Comparison of ENCODE assay signal across 1 cellular context in the genomic region with DNA sequence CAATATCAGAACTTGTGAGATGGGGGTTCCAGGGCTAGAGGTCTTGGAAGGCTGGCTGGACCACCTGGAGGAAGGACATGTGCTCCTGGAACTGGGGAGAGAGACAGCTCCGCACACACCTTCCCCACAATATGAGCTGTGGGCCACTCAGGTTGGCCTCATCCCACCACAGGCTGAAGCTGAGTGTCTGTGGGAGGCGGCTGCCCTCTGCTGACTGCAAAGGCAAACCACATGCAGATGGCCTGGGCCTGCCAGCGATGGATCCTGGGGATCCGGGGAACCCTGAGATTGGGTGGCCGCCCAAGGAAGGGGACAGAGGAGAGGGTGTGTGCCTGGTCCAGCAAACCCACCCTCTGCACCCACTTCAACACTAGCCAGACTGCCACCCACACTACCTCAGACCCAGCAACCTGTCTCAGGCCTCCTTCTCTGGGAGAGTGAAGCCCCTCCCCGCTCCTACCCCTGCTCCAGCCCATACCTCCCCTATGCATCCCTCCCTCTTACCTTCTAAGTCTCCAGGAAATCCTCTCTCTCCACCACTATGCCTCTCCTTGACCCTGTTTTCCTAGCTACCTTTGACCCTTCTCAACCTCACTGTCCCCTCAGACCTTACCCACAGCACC.
TF ChIP-seq lines count a peak whose summit lies in the region.

No MANE protein-coding gene starts in this region.

TF ChIP-seq in K562, 482 proteins besides CTCF, POLR2A, EP300 and RAD21 (continued from another document):
- TF ChIP-seq RBM14 (IDR thresholded peaks at IDR 0.05; ENCODE audit: borderline replicate concordance, insufficient read depth, low read depth, low read length) (no peak), RCOR1 (IDR thresholded peaks at IDR 0.05; ENCODE audit: borderline replicate concordance in 1 of 2, low read depth in 2 of 2, low read length in 2 of 2) (0 out of 4 replicates have a peak, but pooled peaks of 1 of the 2 experiments have one; percentile 49), NELFE (IDR thresholded peaks at IDR 0.05; ENCODE audit: insufficient read depth, insufficient read length) (no peak), E2F3 (CRISPR knock-in tag; IDR thresholded peaks at IDR 0.05) (no peak), RB1 (IDR thresholded peaks at IDR 0.05; ENCODE audit: low read depth) (peak; percentile 48; the same call in 1 of the 2 replicates), ZKSCAN1 (IDR thresholded peaks at IDR 0.05; ENCODE audit: low read depth, low read length) (0 out of 2 replicates have a peak, but pooled peaks have one; percentile 15), ZNF583 (CRISPR knock-in tag; IDR thresholded peaks at IDR 0.05) (no peak), GATA2 (CRISPR knock-in tag; IDR thresholded peaks at IDR 0.05) (no peak), CC2D1A (IDR thresholded peaks at IDR 0.05) (peak; percentile 82), ZBTB7A (IDR thresholded peaks at IDR 0.05; ENCODE audit: borderline replicate concordance, control insufficient read depth, low read depth, low read length) (0 out of 2 replicates have a peak, but pooled peaks have one; percentile 14), CTBP1 (IDR thresholded peaks at IDR 0.05; ENCODE audit: borderline replicate concordance) (peak; percentile 67; the same call in 1 of the 2 replicates), PHF21A (IDR thresholded peaks at IDR 0.05; ENCODE audit: borderline replicate concordance, low read depth) (no peak), ERF (CRISPR knock-in tag; IDR thresholded peaks at IDR 0.05) (no peak), TBL1XR1 (IDR thresholded peaks at IDR 0.05; ENCODE audit: low read length in 2 of 2) (no peak), ESRRA (IDR thresholded peaks at IDR 0.05; ENCODE audit: borderline replicate concordance, low read depth) (peak; percentile 37; the same call in 1 of the 2 replicates), XRCC5 (IDR thresholded peaks at IDR 0.05; ENCODE audit: low read depth, low read length) (0 out of 2 replicates have a peak, but pooled peaks have one; percentile 60)
- TF ChIP-seq, protein P1, sequence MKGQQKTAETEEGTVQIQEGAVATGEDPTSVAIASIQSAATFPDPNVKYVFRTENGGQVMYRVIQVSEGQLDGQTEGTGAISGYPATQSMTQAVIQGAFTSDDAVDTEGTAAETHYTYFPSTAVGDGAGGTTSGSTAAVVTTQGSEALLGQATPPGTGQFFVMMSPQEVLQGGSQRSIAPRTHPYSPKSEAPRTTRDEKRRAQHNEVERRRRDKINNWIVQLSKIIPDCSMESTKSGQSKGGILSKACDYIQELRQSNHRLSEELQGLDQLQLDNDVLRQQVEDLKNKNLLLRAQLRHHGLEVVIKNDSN (CRISPR knock-in tag; IDR thresholded peaks at IDR 0.05) = no peak
- TF ChIP-seq, protein P2, sequence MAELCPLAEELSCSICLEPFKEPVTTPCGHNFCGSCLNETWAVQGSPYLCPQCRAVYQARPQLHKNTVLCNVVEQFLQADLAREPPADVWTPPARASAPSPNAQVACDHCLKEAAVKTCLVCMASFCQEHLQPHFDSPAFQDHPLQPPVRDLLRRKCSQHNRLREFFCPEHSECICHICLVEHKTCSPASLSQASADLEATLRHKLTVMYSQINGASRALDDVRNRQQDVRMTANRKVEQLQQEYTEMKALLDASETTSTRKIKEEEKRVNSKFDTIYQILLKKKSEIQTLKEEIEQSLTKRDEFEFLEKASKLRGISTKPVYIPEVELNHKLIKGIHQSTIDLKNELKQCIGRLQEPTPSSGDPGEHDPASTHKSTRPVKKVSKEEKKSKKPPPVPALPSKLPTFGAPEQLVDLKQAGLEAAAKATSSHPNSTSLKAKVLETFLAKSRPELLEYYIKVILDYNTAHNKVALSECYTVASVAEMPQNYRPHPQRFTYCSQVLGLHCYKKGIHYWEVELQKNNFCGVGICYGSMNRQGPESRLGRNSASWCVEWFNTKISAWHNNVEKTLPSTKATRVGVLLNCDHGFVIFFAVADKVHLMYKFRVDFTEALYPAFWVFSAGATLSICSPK (IDR thresholded peaks at IDR 0.05; ENCODE audit: borderline replicate concordance) = no peak
- TF ChIP-seq, protein P3, sequence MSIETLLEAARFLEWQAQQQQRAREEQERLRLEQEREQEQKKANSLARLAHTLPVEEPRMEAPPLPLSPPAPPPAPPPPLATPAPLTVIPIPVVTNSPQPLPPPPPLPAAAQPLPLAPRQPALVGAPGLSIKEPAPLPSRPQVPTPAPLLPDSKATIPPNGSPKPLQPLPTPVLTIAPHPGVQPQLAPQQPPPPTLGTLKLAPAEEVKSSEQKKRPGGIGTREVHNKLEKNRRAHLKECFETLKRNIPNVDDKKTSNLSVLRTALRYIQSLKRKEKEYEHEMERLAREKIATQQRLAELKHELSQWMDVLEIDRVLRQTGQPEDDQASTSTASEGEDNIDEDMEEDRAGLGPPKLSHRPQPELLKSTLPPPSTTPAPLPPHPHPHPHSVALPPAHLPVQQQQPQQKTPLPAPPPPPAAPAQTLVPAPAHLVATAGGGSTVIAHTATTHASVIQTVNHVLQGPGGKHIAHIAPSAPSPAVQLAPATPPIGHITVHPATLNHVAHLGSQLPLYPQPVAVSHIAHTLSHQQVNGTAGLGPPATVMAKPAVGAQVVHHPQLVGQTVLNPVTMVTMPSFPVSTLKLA (conservative IDR thresholded peaks at IDR 0.05) = no peak
